8 cellular contexts compared by ENCODE assay signal in the genomic region with DNA sequence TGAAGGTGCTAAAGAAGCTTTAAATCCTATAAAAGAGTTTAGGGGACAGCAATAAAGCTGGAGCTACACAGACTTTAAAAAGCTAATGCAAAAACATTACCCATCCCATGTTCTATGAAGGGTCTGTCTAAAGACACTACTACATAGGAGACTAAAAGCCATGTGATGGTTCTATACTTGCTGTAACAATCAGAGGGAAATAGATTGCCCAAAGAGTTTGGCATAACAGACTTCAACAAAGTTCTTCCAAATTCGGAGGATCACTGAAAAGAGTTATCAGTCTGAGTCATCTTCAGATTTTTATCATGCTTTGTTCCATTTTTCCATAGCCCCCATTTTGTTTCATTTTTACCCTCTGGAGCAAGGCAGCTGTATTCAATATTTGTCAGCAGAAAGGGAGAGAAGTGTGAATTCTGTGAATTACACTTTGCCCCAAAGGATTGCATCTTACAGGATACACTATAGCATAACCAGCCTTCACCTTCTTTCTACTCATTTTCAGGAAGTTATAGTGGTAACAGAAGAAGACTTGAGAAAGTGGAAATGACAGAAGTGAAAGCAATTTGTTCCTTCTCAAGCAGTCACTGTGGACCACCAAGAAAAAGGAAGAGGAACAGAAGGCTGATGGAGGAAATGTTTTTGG.
DNase-seq lines count a peak whose midpoint lies in the region; ATAC-seq, FAIRE-seq and TF ChIP-seq lines count a peak whose summit lies in the region.
"Not testable (repeated sequence)": the region's sequence is repeated elsewhere in the genome, so short reads cannot be mapped to it uniquely, and the experiment has no call there.

No MANE protein-coding gene starts in this region.

- BruUV-seq in Panc1 (replicated peaks; lab: Mats Ljungman, UMichigan); K562 (replicated peaks; lab: Mats Ljungman, UMichigan): not testable (repeated sequence)

- CTCF ChIA-PET in Panc1 (lab: Charles Lee); K562 (lab: Yijun Ruan, JAX; ENCODE audit: low intra/inter-chr PET ratio): not testable (repeated sequence)

- in situ Hi-C loops in Panc1 (cut with HindIII; ENCODE audit: low pct_unique_long_range_greater_than_20kb, low sequenced_read_pairs); K562 (cut with MboI): not testable (repeated sequence)

- H3K9ac ChIP-seq in K562 (ENCODE audit: insufficient read depth in 1 of 2, low read depth in 2 of 2, low read length in 2 of 2) = not testable (repeated sequence)

- H4K20me1 ChIP-seq in K562 (replicated peaks; ENCODE audit: control insufficient read depth, insufficient read depth, low read length) = not testable (repeated sequence)

- TF ChIP-seq RAD21 in K562 (CRISPR knock-in tag; conservative IDR thresholded peaks at IDR 0.05 in 1 of 2, IDR thresholded peaks at IDR 0.05 in 1 of 2) = not testable (repeated sequence)

- ATAC-seq in GM18511 (IDR thresholded peaks at IDR 0.05; ENCODE audit: unreplicated experiment) (peak; percentile 97), GM19455 (IDR thresholded peaks at IDR 0.05; ENCODE audit: unreplicated experiment) (peak; percentile 92), HG02571 (IDR thresholded peaks at IDR 0.05; ENCODE audit: unreplicated experiment) (peak; percentile 88), HG03066 (IDR thresholded peaks at IDR 0.05; ENCODE audit: low read depth, unreplicated experiment) (peak; percentile 97), HG03565 (IDR thresholded peaks at IDR 0.05; ENCODE audit: unreplicated experiment) (peak; percentile 96)
- not testable (repeated sequence) for ATAC-seq in Panc1, K562

- 14% methylated on average over 1 of the region's 1 CpG for WGBS in K562 (ENCODE audit: insufficient coverage, low coverage, missing lambda C conversion rate)

- intact Hi-C loops in Panc1 (cut with micrococcal nuclease; ENCODE audit: unreplicated experiment) = not testable (repeated sequence)
- intact Hi-C loops in K562 (cut with micrococcal nuclease) = loop anchor here (5.0 kb wide), 1 partner anchor 34 kb away; no protein-coding TSS in a partner anchor

- peak; percentile 60 to 65 for DNase-seq in AML-193 (lab: John Stamatoyannopoulos, UW)
- DNase-seq in Panc1 (ENCODE audit: low read depth, low spot score); K562 (ENCODE audit: extremely low read depth in 1 of 4, low spot score in 3 of 4): not testable (repeated sequence)

- not testable (repeated sequence) for H3K27me3 ChIP-seq in Panc1 (ENCODE audit: control insufficient read depth, insufficient read depth, low read length); K562 (ENCODE audit: control insufficient read depth in 2 of 2, insufficient read depth in 2 of 2, low read length in 2 of 2)

- not testable (repeated sequence) for TF ChIP-seq POLR2A in K562 (conservative IDR thresholded peaks at IDR 0.05)

- H3K9me3 ChIP-seq in Panc1 (ENCODE audit: control insufficient read depth, insufficient read depth, low read depth, low read length); K562 (replicated peaks; ENCODE audit: control insufficient read depth, insufficient read depth, low read depth, low read length): not testable (repeated sequence)

- not testable (repeated sequence) for TF ChIP-seq CTCF in Panc1 (IDR thresholded peaks at IDR 0.05); K562 (IDR thresholded peaks at IDR 0.05 in 2 of 3, conservative IDR thresholded peaks at IDR 0.05 in 1 of 3; ENCODE audit: insufficient read depth in 2 of 3, low read depth in 1 of 3, low read length in 3 of 3)

- POLR2A ChIA-PET in Panc1 (lab: Charles Lee) = not testable (repeated sequence)
- POLR2A ChIA-PET in K562 (lab: Yijun Ruan, JAX) = interaction anchor here (0.6 kb wide), 1 partner anchor 435 kb away, joined by 3 read pairs; no protein-coding TSS in a partner anchor

- H3K4me2 ChIP-seq in K562 (ENCODE audit: insufficient read depth, low read length) = not testable (repeated sequence)

- H3K9me1 ChIP-seq in K562 (ENCODE audit: control insufficient read depth, insufficient read depth, low read length) = not testable (repeated sequence)

- not testable (repeated sequence) for H2AFZ ChIP-seq in K562 (ENCODE audit: low read depth, low read length)

- H3K36me3 ChIP-seq in Panc1 (ENCODE audit: control insufficient read depth, insufficient read depth, low read length); K562 (ENCODE audit: control insufficient read depth, insufficient read depth, low read length): not testable (repeated sequence)

- not testable (repeated sequence) for TF ChIP-seq EP300 in K562 (IDR thresholded peaks at IDR 0.05; ENCODE audit: low read length)

- not testable (repeated sequence) for FAIRE-seq in K562 (lab: Jason Lieb, UNC)

- H3K4me1 ChIP-seq in Panc1 (ENCODE audit: control insufficient read depth, insufficient read depth, low read length); K562 (replicated peaks in 1 of 2; ENCODE audit: control insufficient read depth in 2 of 2, insufficient read depth in 2 of 2, low read length in 2 of 2): not testable (repeated sequence)

- not testable (repeated sequence) for H3K4me3 ChIP-seq in Panc1 (ENCODE audit: low read depth in 2 of 2, low read length in 2 of 2); K562

- not testable (repeated sequence) for H3K79me2 ChIP-seq in K562 (ENCODE audit: control insufficient read depth, insufficient read depth, low read length)

- H3K27ac ChIP-seq in Panc1 (ENCODE audit: low read length) = 0 out of 2 replicates have a peak overlapping the region, but pooled peaks have one; percentile 23
- not testable (repeated sequence) for H3K27ac ChIP-seq in K562 (ENCODE audit: extremely low read depth, low read depth, low read length)

TF ChIP-seq in K562, 482 proteins besides CTCF, POLR2A, EP300 and RAD21:
- TF ChIP-seq ZNF175 (CRISPR knock-in tag; IDR thresholded peaks at IDR 0.05; ENCODE audit: low read depth) (0 out of 2 replicates have a peak, but pooled peaks have one; percentile 61), CEBPG (CRISPR knock-in tag; IDR thresholded peaks at IDR 0.05) (peak; percentile 50; the same call in 1 of the 2 replicates), CEBPG (tag; conservative IDR thresholded peaks at IDR 0.05 in 1 of 2, IDR thresholded peaks at IDR 0.05 in 1 of 2) (peak in 1 of 2 experiments; percentile 47; a peak in 2 of 4 replicates)
